ENCODE assay signal across 1 cellular context in the genomic region with DNA sequence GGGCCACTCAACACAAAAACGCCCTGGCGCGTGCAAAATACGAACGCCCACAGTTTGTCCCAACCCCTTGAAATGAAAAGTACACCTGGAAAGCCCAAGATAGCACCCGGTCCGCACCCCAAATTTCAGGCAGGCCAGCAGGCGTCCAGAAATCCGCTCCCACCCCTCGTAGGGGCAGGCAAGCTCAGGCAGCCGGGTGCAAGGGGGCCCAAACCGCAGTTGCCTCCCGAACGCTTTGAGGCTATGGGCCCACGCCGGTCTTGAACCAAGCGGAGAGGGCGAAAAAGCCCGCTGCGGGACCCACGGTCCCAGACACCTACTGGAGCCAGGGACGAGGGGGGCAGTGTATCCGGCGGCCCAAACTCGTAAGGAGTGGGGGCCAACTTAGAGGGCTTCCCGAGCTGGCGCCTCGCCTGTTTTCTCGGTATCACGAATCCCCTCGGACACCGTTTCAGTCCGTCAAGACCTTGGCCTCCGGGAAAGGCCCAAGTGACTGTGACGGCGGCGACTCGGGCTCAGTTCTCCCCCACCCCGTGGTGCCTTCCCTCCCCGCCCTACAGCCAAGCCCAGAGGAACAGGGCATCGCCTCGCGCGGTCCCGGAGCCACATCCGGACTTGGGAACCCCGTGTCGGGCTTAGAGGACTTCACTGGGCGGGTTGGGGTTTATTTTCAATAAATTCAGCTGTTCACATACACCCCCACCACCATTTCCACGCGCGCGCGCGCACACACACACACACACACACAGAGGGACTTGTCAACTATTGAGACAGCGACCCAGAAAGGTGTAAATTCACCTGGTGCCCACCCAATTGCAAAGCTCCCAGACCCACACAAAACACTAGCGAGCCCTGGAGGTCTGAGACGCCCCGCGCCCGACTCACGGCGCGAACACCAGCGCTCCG.
TF ChIP-seq lines count a peak whose summit lies in the region.

No MANE protein-coding gene starts in this region.

TF ChIP-seq in K562, 482 proteins besides CTCF, POLR2A, EP300 and RAD21:
- TF ChIP-seq, protein P1, sequence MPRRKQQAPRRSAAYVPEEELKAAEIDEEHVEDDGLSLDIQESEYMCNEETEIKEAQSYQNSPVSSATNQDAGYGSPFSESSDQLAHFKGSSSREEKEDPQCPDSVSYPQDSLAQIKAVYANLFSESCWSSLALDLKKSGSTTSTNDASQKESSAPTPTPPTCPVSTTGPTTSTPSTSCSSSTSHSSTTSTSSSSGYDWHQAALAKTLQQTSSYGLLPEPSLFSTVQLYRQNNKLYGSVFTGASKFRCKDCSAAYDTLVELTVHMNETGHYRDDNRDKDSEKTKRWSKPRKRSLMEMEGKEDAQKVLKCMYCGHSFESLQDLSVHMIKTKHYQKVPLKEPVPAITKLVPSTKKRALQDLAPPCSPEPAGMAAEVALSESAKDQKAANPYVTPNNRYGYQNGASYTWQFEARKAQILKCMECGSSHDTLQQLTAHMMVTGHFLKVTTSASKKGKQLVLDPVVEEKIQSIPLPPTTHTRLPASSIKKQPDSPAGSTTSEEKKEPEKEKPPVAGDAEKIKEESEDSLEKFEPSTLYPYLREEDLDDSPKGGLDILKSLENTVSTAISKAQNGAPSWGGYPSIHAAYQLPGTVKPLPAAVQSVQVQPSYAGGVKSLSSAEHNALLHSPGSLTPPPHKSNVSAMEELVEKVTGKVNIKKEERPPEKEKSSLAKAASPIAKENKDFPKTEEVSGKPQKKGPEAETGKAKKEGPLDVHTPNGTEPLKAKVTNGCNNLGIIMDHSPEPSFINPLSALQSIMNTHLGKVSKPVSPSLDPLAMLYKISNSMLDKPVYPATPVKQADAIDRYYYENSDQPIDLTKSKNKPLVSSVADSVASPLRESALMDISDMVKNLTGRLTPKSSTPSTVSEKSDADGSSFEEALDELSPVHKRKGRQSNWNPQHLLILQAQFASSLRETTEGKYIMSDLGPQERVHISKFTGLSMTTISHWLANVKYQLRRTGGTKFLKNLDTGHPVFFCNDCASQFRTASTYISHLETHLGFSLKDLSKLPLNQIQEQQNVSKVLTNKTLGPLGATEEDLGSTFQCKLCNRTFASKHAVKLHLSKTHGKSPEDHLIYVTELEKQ (CRISPR knock-in tag; IDR thresholded peaks at IDR 0.05) = no peak
- peak; percentile 12 for TF ChIP-seq PCBP1 (IDR thresholded peaks at IDR 0.05; ENCODE audit: low read depth, low read length, poor library complexity, severe bottlenecking)
- TF ChIP-seq HDAC1 (IDR thresholded peaks at IDR 0.05) = no peak
- TF ChIP-seq HMG20B (CRISPR knock-in tag; IDR thresholded peaks at IDR 0.05) = no peak
